27 cellular contexts compared by ENCODE assay signal in the genomic region with DNA sequence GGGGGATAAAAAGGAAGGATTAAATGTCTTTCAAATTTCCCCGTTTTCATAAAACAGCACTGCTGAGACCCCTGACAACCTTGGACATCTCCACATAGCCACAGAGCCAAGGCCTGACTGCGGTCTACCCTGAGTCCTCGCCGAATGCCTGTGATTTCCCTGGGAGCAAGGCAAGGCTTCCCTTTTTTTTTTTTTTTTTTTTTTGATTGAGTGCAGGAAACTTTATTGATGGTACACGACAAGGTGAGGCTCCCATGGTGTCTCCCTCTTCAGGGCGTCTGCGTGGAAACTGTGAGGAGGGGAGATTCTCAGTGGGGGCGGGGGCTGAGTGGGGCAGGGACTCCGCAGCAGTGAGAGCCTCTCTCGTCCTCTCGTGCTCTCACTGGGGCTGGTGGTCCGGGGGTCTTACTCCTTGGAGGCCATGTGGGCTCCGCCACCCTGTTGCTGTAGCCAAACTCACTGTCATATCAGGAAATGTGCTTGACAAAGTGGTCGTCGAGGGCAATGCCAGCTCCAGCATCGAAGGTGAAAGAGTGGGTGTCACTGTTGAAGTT. TPM values are rescaled to one million over a fixed set of nuclear protein-coding genes. Genes with fewer than 3 reads are reported as not detected.
"Had no signal": no experiment of that assay in that cellular context is flagged by ENCODE, and none has a peak within 500 bp of the region (broad histone marks: within the 10 kb centered on the region; RNA-seq: fewer than 3 reads in every experiment).

No MANE protein-coding gene starts in this region.

- ATAC-seq: mucosa of descending colon; naive thymus-derived CD4-positive, alpha-beta T cell; natural killer cell treated with Interleukin-12 subunit alpha and Interleukin-12 subunit beta and Interleukin-15 and Interleukin-18, amount 100 ng/mL, for 72 hours; pancreas; right cardiac atrium; stimulated activated memory B cell treated with anti-CD40 and anti-IgM and Interleukin-4, amounts not matched to agents 10 μg/mL and 1 μg/mL and 100 μg/mL, for 72 hours; stimulated activated naive CD8-positive, alpha-beta T cell treated with anti-CD3 and anti-CD28 coated beads, Interleukin-15, amount 100 ng/mL, for 72 hours had no signal

- DNase-seq: islet precursor cell; left ventricle myocardium inferior; midbrain; mucosa of descending colon; naive thymus-derived CD4-positive, alpha-beta T cell; pancreas; retina; right cardiac atrium; sigmoid colon; small intestine; stimulated activated CD4-positive, alpha-beta T cell treated with anti-CD3 and anti-CD28 coated beads, Interleukin-1b, Interleukin-23, amount 100 ng/mL, for 48 hours; stimulated activated CD4-positive, alpha-beta T cell treated with anti-CD3 and anti-CD28 coated beads, Interleukin-2, amount 100 ng/mL, for 48 hours; stimulated activated CD4-positive, alpha-beta T cell treated with anti-CD3 and anti-CD28 coated beads, Interleukin-4, amount 100 ng/mL, for 4 hours; stimulated activated CD8-positive, alpha-beta memory T cell treated with anti-CD3 and anti-CD28 coated beads, Interleukin-4, amount 100 ng/mL, for 48 hours; stimulated activated naive CD4-positive, alpha-beta T cell treated with Interleukin-2 at 50 U/mL for 16 hours; stimulated activated naive CD8-positive, alpha-beta T cell treated with anti-CD3 and anti-CD28 coated beads, Interleukin-15, amount 100 ng/mL, for 72 hours; substantia nigra had no signal

- H3K4me3 ChIP-seq: hepatocyte, left ventricle myocardium inferior, mucosa of descending colon, pancreas, prostate gland, sigmoid colon, tibial nerve, upper lobe of left lung, vagina had no signal

- H3K27me3 Mint-ChIP-seq: stimulated activated memory B cell treated with anti-CD40 and anti-IgM and Interleukin-4, amounts not matched to agents 10 μg/mL and 1 μg/mL and 100 μg/mL, for 72 hours; stimulated activated naive CD8-positive, alpha-beta T cell treated with anti-CD3 and anti-CD28 coated beads, Interleukin-15, amount 100 ng/mL, for 72 hours had no signal

- H3K27me3 ChIP-seq: hepatocyte, pancreas, tibial nerve, upper lobe of left lung, vagina had no signal

- H3K4me3 Mint-ChIP-seq: memory B cell; naive thymus-derived CD4-positive, alpha-beta T cell; natural killer cell treated with Interleukin-12 subunit alpha and Interleukin-12 subunit beta and Interleukin-15 and Interleukin-18, amount 100 ng/mL, for 72 hours; stimulated activated memory B cell treated with anti-CD40 and anti-IgM and Interleukin-4, amounts not matched to agents 10 μg/mL and 1 μg/mL and 100 μg/mL, for 72 hours; stimulated activated naive CD8-positive, alpha-beta T cell treated with anti-CD3 and anti-CD28 coated beads, Interleukin-15, amount 100 ng/mL, for 72 hours had no signal

- H3K27ac ChIP-seq: hepatocyte, left ventricle myocardium inferior, pancreas, prostate gland, sigmoid colon, tibial nerve, upper lobe of left lung, vagina had no signal

- H3K27ac Mint-ChIP-seq: memory B cell; naive thymus-derived CD4-positive, alpha-beta T cell; natural killer cell treated with Interleukin-12 subunit alpha and Interleukin-12 subunit beta and Interleukin-15 and Interleukin-18, amount 100 ng/mL, for 72 hours; stimulated activated memory B cell treated with anti-CD40 and anti-IgM and Interleukin-4, amounts not matched to agents 10 μg/mL and 1 μg/mL and 100 μg/mL, for 72 hours had no signal

- H3K9me3 Mint-ChIP-seq: memory B cell; natural killer cell treated with Interleukin-12 subunit alpha and Interleukin-12 subunit beta and Interleukin-15 and Interleukin-18, amount 100 ng/mL, for 72 hours; stimulated activated memory B cell treated with anti-CD40 and anti-IgM and Interleukin-4, amounts not matched to agents 10 μg/mL and 1 μg/mL and 100 μg/mL, for 72 hours; stimulated activated naive CD8-positive, alpha-beta T cell treated with anti-CD3 and anti-CD28 coated beads, Interleukin-15, amount 100 ng/mL, for 72 hours had no signal

- H3K9me3 ChIP-seq: left ventricle myocardium inferior, mucosa of descending colon, pancreas, prostate gland, sigmoid colon, tibial nerve, upper lobe of left lung, vagina had no signal

- H3K4me1 ChIP-seq: prostate gland had no signal

- H3K36me3 Mint-ChIP-seq: memory B cell; stimulated activated memory B cell treated with anti-CD40 and anti-IgM and Interleukin-4, amounts not matched to agents 10 μg/mL and 1 μg/mL and 100 μg/mL, for 72 hours had no signal

- H3K36me3 ChIP-seq: left ventricle myocardium inferior, pancreas, prostate gland, sigmoid colon, tibial nerve, upper lobe of left lung, vagina had no signal

RNA-seq across cellular contexts. Expression of a gene that starts 4.4 kb away (rescaled TPM):
- total RNA-seq: left ventricle myocardium inferior, right cardiac atrium, sigmoid colon, vagina had no signal

RNA-seq across cellular contexts. Expression of a gene that starts 49.2 kb away (rescaled TPM):
- total RNA-seq: hepatocyte, left ventricle myocardium inferior, myocyte, pancreas, urinary bladder had no signal
